ENCODE assay signal across 23 cellular contexts in the genomic region with DNA sequence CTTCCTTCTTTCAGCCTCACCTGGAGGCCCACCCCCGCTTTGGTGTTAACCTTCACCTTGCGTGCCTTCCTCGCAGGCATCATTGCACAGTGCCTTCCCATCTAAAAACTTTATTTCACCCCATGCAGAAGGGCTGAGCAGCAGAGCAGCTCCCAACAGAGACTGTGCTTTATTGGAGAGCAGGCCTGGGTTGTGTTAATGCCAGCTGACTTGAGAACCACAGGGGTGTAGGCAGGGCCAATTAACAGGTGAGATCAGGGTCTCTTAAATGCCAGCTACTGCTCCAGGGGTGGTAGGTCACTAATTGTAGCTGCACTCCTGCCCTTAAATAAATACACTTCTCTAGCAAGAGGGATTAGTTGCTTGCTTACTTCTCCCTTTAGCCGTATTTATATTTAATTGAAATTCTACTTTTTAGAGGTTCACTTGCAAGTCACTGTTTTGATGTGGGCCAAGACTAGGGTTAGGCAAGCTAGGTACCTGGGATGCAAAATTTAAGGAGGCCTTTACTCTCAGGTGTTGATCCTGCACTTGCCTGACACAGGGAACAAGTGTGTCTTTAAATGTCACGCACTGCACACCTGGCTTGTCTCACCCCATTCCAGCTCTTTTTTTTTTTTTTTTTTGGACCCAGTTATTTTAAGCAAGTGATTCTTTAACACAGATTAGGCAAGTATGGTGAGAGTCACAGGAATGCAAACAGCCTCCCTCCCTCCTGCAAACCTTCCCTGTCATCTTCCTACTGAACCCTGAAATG. TPM values are rescaled to one million over a fixed set of nuclear protein-coding genes. Genes with fewer than 3 reads are reported as not detected.
"Had no signal": no experiment of that assay in that cellular context is flagged by ENCODE, and none has a peak within 500 bp of the region (broad histone marks: within the 10 kb centered on the region; RNA-seq: fewer than 3 reads in every experiment).

No MANE protein-coding gene starts in this region.

- H3K36me3 ChIP-seq: breast epithelium, heart right ventricle, lower lobe of right lung, prostate gland had no signal

- H3K4me3 ChIP-seq: breast epithelium, heart right ventricle, lower lobe of right lung, mucosa of descending colon, prostate gland had no signal

- H3K27me3 Mint-ChIP-seq: activated CD4-positive, alpha-beta T cell treated with anti-CD3 and anti-CD28 coated beads for 36 hours; activated naive CD8-positive, alpha-beta T cell treated with anti-CD3 and anti-CD28 coated beads for 36 hours; stimulated activated naive B cell treated with anti-CD40 and anti-IgM and Interleukin-4, amounts not matched to agents 10 μg/mL and 1 μg/mL and 100 μg/mL, for 72 hours; type B pancreatic cell had no signal

- H3K27ac ChIP-seq: breast epithelium, heart right ventricle, lower lobe of right lung, prostate gland had no signal

- H3K4me1 Mint-ChIP-seq: activated CD4-positive, alpha-beta T cell treated with anti-CD3 and anti-CD28 coated beads for 36 hours; activated naive CD8-positive, alpha-beta T cell treated with anti-CD3 and anti-CD28 coated beads for 36 hours; stimulated activated naive B cell treated with anti-CD40 and anti-IgM and Interleukin-4, amounts not matched to agents 10 μg/mL and 1 μg/mL and 100 μg/mL, for 72 hours had no signal

- H3K9me3 ChIP-seq: breast epithelium, heart right ventricle, lower lobe of right lung, mucosa of descending colon, prostate gland had no signal

- ATAC-seq: activated CD4-positive, alpha-beta T cell treated with anti-CD3 and anti-CD28 coated beads for 36 hours; activated T-cell treated with anti-CD3 and anti-CD28 coated beads, Interleukin-2, amount 50 U/mL, for 4 hours; heart right ventricle; left colon; mucosa of descending colon; stimulated activated naive B cell treated with anti-CD40 and anti-IgM and Interleukin-4, amounts not matched to agents 10 μg/mL and 1 μg/mL and 100 μg/mL, for 72 hours had no signal

- H3K4me3 Mint-ChIP-seq: activated CD4-positive, alpha-beta T cell treated with anti-CD3 and anti-CD28 coated beads for 36 hours; activated naive CD8-positive, alpha-beta T cell treated with anti-CD3 and anti-CD28 coated beads for 36 hours; activated T-cell treated with anti-CD3 and anti-CD28 coated beads, Interleukin-2, amount 50 U/mL, for 4 hours; nephron progenitor cell; stimulated activated naive B cell treated with anti-CD40 and anti-IgM and Interleukin-4, amounts not matched to agents 10 μg/mL and 1 μg/mL and 100 μg/mL, for 72 hours; type B pancreatic cell had no signal

- H3K27ac Mint-ChIP-seq: activated CD4-positive, alpha-beta T cell treated with anti-CD3 and anti-CD28 coated beads for 36 hours; activated naive CD8-positive, alpha-beta T cell treated with anti-CD3 and anti-CD28 coated beads for 36 hours; nephron progenitor cell; stimulated activated naive B cell treated with anti-CD40 and anti-IgM and Interleukin-4, amounts not matched to agents 10 μg/mL and 1 μg/mL and 100 μg/mL, for 72 hours; type B pancreatic cell had no signal

- H3K9me3 Mint-ChIP-seq: activated naive CD8-positive, alpha-beta T cell treated with anti-CD3 and anti-CD28 coated beads for 36 hours; activated T-cell treated with anti-CD3 and anti-CD28 coated beads, Interleukin-2, amount 50 U/mL, for 4 hours; nephron progenitor cell; stimulated activated naive B cell treated with anti-CD40 and anti-IgM and Interleukin-4, amounts not matched to agents 10 μg/mL and 1 μg/mL and 100 μg/mL, for 72 hours had no signal

- H3K4me1 ChIP-seq: breast epithelium, heart right ventricle, lower lobe of right lung, prostate gland had no signal

- H3K36me3 Mint-ChIP-seq: activated naive CD8-positive, alpha-beta T cell treated with anti-CD3 and anti-CD28 coated beads for 36 hours; stimulated activated naive B cell treated with anti-CD40 and anti-IgM and Interleukin-4, amounts not matched to agents 10 μg/mL and 1 μg/mL and 100 μg/mL, for 72 hours; type B pancreatic cell had no signal

- DNase-seq: activated CD4-positive, alpha-beta T cell treated with anti-CD3 and anti-CD28 coated beads for 36 hours; activated CD4-positive, alpha-beta T cell treated with anti-CD3 and anti-CD28 coated beads, Interleukin-2, amount 50 U/mL, for 4 hours; activated CD8-positive, alpha-beta memory T cell treated with anti-CD3 and anti-CD28 coated beads, Interleukin-2, amount 50 U/mL, for 48 hours; activated naive CD4-positive, alpha-beta T cell treated with Interleukin-2 at 50 U/mL for 16 hours; activated naive CD8-positive, alpha-beta T cell treated with anti-CD3 and anti-CD28 coated beads for 36 hours; activated T-cell treated with anti-CD3 and anti-CD28 coated beads, Interleukin-2, amount 50 U/mL, for 4 hours; amniotic stem cell; cortex of kidney; heart right ventricle; left colon; lower lobe of right lung; mesendoderm; mucosa of descending colon; nephron progenitor cell; stimulated activated CD4-positive, alpha-beta T cell treated with anti-CD3 and anti-CD28 coated beads, Interleukin-2, amount 100 ng/mL, for 48 hours; stimulated activated CD8-positive, alpha-beta memory T cell treated with anti-CD3 and anti-CD28 coated beads, Interleukin-4, amount 100 ng/mL, for 48 hours; stimulated activated naive B cell treated with anti-CD40 and anti-IgM and Interleukin-4, amounts not matched to agents 10 μg/mL and 1 μg/mL and 100 μg/mL, for 72 hours; T-helper 9 cell had no signal

RNA-seq across cellular contexts. Expression of gene LYPD1, which starts 54.5 kb away (rescaled TPM):
- total RNA-seq: activated CD4-positive, alpha-beta T cell treated with anti-CD3 and anti-CD28 coated beads for 36 hours; activated CD8-positive, alpha-beta memory T cell treated with anti-CD3 and anti-CD28 coated beads for 36 hours; activated naive CD8-positive, alpha-beta T cell treated with anti-CD3 and anti-CD28 coated beads for 36 hours; activated T-cell treated with anti-CD3 and anti-CD28 coated beads, Interleukin-2, amount 50 U/mL, for 4 hours; T-helper 1 cell treated with Interleukin-12 subunit alpha and Interleukin-12 subunit beta and Interleukin-4 antibody, amounts not matched to agents 30 ng/mL and 1 ng/mL, for 36 hours had no signal
